13 cellular contexts compared by ENCODE assay signal in the genomic region with DNA sequence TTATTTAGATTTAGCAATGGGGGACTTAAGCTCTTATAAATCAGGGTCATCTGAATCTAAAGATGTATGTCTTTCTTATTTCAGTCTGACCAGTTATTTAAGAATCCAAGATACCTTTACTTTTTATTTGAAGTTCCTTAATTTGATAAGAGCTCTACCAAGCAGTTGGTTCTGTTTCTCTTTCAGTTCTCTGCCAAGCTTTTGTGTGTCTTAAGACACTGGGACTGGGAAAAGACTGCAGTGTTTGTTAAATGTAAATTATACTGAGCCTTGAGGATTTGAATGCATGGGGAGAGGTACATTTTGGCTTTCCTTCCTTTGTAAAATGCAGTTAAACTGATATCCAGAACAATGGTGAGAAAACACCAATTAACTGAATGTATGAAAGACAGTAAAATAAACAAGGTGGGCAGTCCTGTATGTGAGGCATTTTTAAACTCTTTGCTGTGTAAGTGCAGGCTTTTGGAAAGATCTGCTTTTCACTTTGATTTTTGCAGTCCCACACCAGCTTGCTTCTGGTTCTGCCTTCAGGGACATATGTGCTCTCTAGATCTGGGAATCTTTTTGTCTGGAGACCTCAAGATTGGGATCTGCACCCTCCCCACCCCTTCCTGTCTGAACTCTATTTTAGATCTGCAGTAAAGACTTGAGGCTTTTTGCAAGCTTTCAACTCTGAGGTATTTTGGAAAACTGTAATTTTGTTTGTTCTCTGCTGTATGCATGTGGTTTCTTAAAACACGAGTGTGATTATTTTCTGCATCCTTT.
A peak's percentile ranks its signal among the peaks of the same experiment; 100 is the strongest.
DNase-seq lines count a peak whose midpoint lies in the region; ATAC-seq and TF ChIP-seq lines count a peak whose summit lies in the region.
"Had no signal": no experiment of that assay in that cellular context is flagged by ENCODE, and none has a peak within 500 bp of the region (broad histone marks: within the 10 kb centered on the region; RNA-seq: fewer than 3 reads in every experiment).

No MANE protein-coding gene starts in this region.

- no peak overlapping the region for H3K9ac ChIP-seq in neuronal stem cell (ENCODE audit: low read depth, low read length, poor library complexity)

- no peaks in the 10 kb centered on the region for H3K36me3 ChIP-seq in HEK293 (ENCODE audit: control insufficient read depth in 2 of 2, insufficient read depth in 1 of 2, low read length in 2 of 2)
- H3K36me3 ChIP-seq in neuronal stem cell (replicated peaks in 1 of 2; ENCODE audit: control insufficient read depth in 2 of 2, insufficient read depth in 2 of 2, low read length in 2 of 2): no peaks in the 10 kb centered on the region

- H4K8ac ChIP-seq in neuronal stem cell (ENCODE audit: low read depth, low read length): no peak overlapping the region

- H3K9me3 Mint-ChIP-seq in WTC11: no peaks in the 10 kb centered on the region
- H3K9me3 Mint-ChIP-seq in naive B cell: peaks cover 0 to 4% (median 0%) of the 10 kb centered on the region in 7 donors

- no peak overlapping the region for H3K14ac ChIP-seq in neuronal stem cell (ENCODE audit: low read length)

- H3K27ac Mint-ChIP-seq in WTC11 (peak overlapping the region; percentile 84), naive B cell (peak overlapping the region; percentile 59 to 87 (median 83))

- no peak overlapping the region for H2AFZ ChIP-seq in neuronal stem cell (ENCODE audit: low read length)

- H2BK12ac ChIP-seq in neuronal stem cell (ENCODE audit: low read length): no peak overlapping the region

- H3K27me3 ChIP-seq in neuronal stem cell (ENCODE audit: control insufficient read depth in 3 of 3, insufficient read depth in 3 of 3, low read depth in 1 of 3, low read length in 3 of 3): no peaks in the 10 kb centered on the region

- peak; percentile 55; the same call in 1 of the 2 replicates for ATAC-seq in WTC11
- peak; percentile 71 to 76 for ATAC-seq in naive B cell (ENCODE audit: low read depth in 2 of 2)

- CTCF ChIA-PET in HEK293 (lab: Yijun Ruan, JAX) (interaction anchor here (0.6 to 1.1 kb wide), 2 partner anchors 13 to 79 kb away, joined by 3 to 4 read pairs; no protein-coding TSS in a partner anchor), WTC11 (lab: Charles Lee) (interaction anchor here (1.2 kb wide), 1 partner anchor 77 kb away, joined by 3 read pairs; the partner anchor contains the start of gene LRCH1)

- H3K9me3 ChIP-seq in HEK293 (ENCODE audit: control insufficient read depth, insufficient read depth, low read depth, low read length) (no peaks in the 10 kb centered on the region), neuronal stem cell (replicated peaks in 1 of 2; ENCODE audit: control insufficient read depth in 2 of 2, insufficient read depth in 1 of 2, low read depth in 1 of 2, low read length in 2 of 2) (no peaks in the 10 kb centered on the region)

- TF ChIP-seq CTCF in HEK293 (tag by site-specific recombination; IDR thresholded peaks at IDR 0.05) (no peak), WTC11 (IDR thresholded peaks at IDR 0.05) (no peak), foreskin fibroblast (IDR thresholded peaks at IDR 0.05; ENCODE audit: low read depth, low read length) (no peak)

- H3K4me1 Mint-ChIP-seq in WTC11: peaks cover 51% of the 10 kb centered on the region
- peaks cover 60 to 88% (median 77%) of the 10 kb centered on the region in 3 donors for H3K4me1 Mint-ChIP-seq in naive B cell

- POLR2A ChIA-PET in HEK293 (lab: Yijun Ruan, JAX): no interaction called here
- POLR2A ChIA-PET in WTC11 (lab: Charles Lee): interaction anchor here (0.9 to 1.2 kb wide), 2 partner anchors 11 to 15 kb away, joined by 3 to 5 read pairs; no protein-coding TSS in a partner anchor

- H3K4me3 ChIP-seq in HEK293 (ENCODE audit: low read depth, low read length) (no peak overlapping the region), foreskin fibroblast (ENCODE audit: low read depth in 1 of 2, low read length in 2 of 2) (no peak overlapping the region), neuronal stem cell (ENCODE audit: low read length in 2 of 2) (no peak overlapping the region)

- H3K4me3 Mint-ChIP-seq in WTC11: no peak overlapping the region
- H3K4me3 Mint-ChIP-seq in naive B cell: peak overlapping the region in 6 of 8 donors; percentile 4 to 62 (median 44)

- no peaks in the 10 kb centered on the region for H3K79me1 ChIP-seq in neuronal stem cell (ENCODE audit: low read depth, low read length)

- no CpG with 5 or more reads among the region's 1 CpG for WGBS in neuronal stem cell (ENCODE audit: extremely low coverage in 2 of 2, insufficient read length in 2 of 2, insufficient replicate concordance in 1 of 2), 2 donors

- no peak overlapping the region for H3K23ac ChIP-seq in neuronal stem cell (ENCODE audit: low read depth, low read length, poor library complexity)

- peaks cover 12% of the 10 kb centered on the region for H3K4me1 ChIP-seq in HEK293 (ENCODE audit: control insufficient read depth, insufficient read depth, low read length)
- H3K4me1 ChIP-seq in neuronal stem cell (ENCODE audit: control insufficient read depth in 2 of 2, insufficient read depth in 1 of 2, low read depth in 1 of 2, low read length in 2 of 2): peaks cover 3 to 11% of the 10 kb centered on the region in 2 donors

- H3K4ac ChIP-seq in neuronal stem cell (ENCODE audit: low read length): no peak overlapping the region

- no peak overlapping the region for H2BK15ac ChIP-seq in neuronal stem cell (ENCODE audit: low read length)

- H4K91ac ChIP-seq in neuronal stem cell (ENCODE audit: low read depth, low read length, poor library complexity): no peak overlapping the region

- H2AK5ac ChIP-seq in neuronal stem cell (ENCODE audit: low read depth, low read length): no peak overlapping the region

- H3K27me3 Mint-ChIP-seq in WTC11 (ENCODE audit: low read depth) (no peaks in the 10 kb centered on the region), naive B cell (no peaks in the 10 kb centered on the region)

- H3K18ac ChIP-seq in neuronal stem cell (ENCODE audit: low read length): no peak overlapping the region

- no peak overlapping the region for H3K4me2 ChIP-seq in neuronal stem cell (ENCODE audit: insufficient read depth, low read length, poor library complexity, severe bottlenecking)

- H2BK5ac ChIP-seq in neuronal stem cell (ENCODE audit: low read length): no peak overlapping the region

- H3K36me3 Mint-ChIP-seq in WTC11 (no peaks in the 10 kb centered on the region), naive B cell (peaks cover 5 to 12% of the 10 kb centered on the region in 2 donors)

- DNase-seq in DMS 273 (lab: John Stamatoyannopoulos, UW; ENCODE audit: unreplicated experiment) (peak; percentile 32), DMS 273 treated with DMSO at 0.1 percent for 48 hours (lab: John Stamatoyannopoulos, UW) (no peak), WTC11 (ENCODE audit: low spot score) (no peak), naive B cell (peak; percentile 12), dermis blood vessel endothelial cell (no peak), foreskin fibroblast (no peak), neuronal stem cell (ENCODE audit: low spot score) (no peak)
- DNase-seq: activated T-cell treated with anti-CD3 and anti-CD28 coated beads, Interleukin-2, amount 50 U/mL, for 1 hour; H7; NCI-H146; retina had no signal

- no peak overlapping the region for H2BK120ac ChIP-seq in neuronal stem cell (ENCODE audit: low read depth, low read length)

- H3K27ac ChIP-seq in HEK293 (ENCODE audit: extremely low read depth, low read depth, low read length) (no peak overlapping the region), neuronal stem cell (replicated peaks; ENCODE audit: low read length) (no peak overlapping the region)
- H3K27ac ChIP-seq: 22Rv1 had no signal

TF ChIP-seq in HEK293, 187 proteins besides CTCF, POLR2A, EP300 and RAD21 (continues in another document):
- no peak for TF ChIP-seq ZBTB8A (tag by site-specific recombination; IDR thresholded peaks at IDR 0.05)
- TF ChIP-seq ZNF324 (tag by site-specific recombination; IDR thresholded peaks at IDR 0.05): no peak
- TF ChIP-seq ZSCAN23 (tag by site-specific recombination; IDR thresholded peaks at IDR 0.05): no peak
- no peak for TF ChIP-seq ZNF433 (tag by site-specific recombination; IDR thresholded peaks at IDR 0.05; ENCODE audit: low read depth)
- TF ChIP-seq, protein P1, sequence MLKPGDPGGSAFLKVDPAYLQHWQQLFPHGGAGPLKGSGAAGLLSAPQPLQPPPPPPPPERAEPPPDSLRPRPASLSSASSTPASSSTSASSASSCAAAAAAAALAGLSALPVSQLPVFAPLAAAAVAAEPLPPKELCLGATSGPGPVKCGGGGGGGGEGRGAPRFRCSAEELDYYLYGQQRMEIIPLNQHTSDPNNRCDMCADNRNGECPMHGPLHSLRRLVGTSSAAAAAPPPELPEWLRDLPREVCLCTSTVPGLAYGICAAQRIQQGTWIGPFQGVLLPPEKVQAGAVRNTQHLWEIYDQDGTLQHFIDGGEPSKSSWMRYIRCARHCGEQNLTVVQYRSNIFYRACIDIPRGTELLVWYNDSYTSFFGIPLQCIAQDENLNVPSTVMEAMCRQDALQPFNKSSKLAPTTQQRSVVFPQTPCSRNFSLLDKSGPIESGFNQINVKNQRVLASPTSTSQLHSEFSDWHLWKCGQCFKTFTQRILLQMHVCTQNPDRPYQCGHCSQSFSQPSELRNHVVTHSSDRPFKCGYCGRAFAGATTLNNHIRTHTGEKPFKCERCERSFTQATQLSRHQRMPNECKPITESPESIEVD (tag by site-specific recombination; IDR thresholded peaks at IDR 0.05): peak; percentile 73

TF ChIP-seq in WTC11, 78 proteins besides CTCF, POLR2A, EP300 and RAD21 (continues in another document):
- no peak for TF ChIP-seq SP1 (CRISPR knock-in tag; conservative IDR thresholded peaks at IDR 0.05)
- no peak for TF ChIP-seq NFYB (CRISPR knock-in tag; conservative IDR thresholded peaks at IDR 0.05; ENCODE audit: low read depth)
- TF ChIP-seq, protein P2, sequence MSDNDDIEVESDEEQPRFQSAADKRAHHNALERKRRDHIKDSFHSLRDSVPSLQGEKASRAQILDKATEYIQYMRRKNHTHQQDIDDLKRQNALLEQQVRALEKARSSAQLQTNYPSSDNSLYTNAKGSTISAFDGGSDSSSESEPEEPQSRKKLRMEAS (CRISPR knock-in tag; IDR thresholded peaks at IDR 0.05): no peak
- TF ChIP-seq ZNF416 (CRISPR knock-in tag; IDR thresholded peaks at IDR 0.05): no peak
- TF ChIP-seq E2F1 (CRISPR knock-in tag; IDR thresholded peaks at IDR 0.05): no peak

Comparison
In these comparisons a context has a peak if more than half of its experiments do, and no peak if none do; other contexts are left out.
1. DNase-seq: peak in DMS 273 (single experiment) and naive B cell (single experiment); none in DMS 273 treated with DMSO at 0.1 percent for 48 hours (single experiment), WTC11 (single experiment), dermis blood vessel endothelial cell (single experiment), foreskin fibroblast (0 of 2) and neuronal stem cell (single experiment).